1 cellular context compared by ENCODE assay signal in genomic region chr10:101066146-101066889, GRCh38.
TF ChIP-seq lines count a peak whose summit lies in the region.

No MANE protein-coding gene starts in this region.

TF ChIP-seq in HCT116, 20 proteins besides CTCF, POLR2A, EP300 and RAD21 (continued from another document):
- TF ChIP-seq ATF3 (IDR thresholded peaks at IDR 0.05), result no peak
- no peak for TF ChIP-seq FOSL1 (IDR thresholded peaks at IDR 0.05; ENCODE audit: low read depth)
